In the genomic region with DNA sequence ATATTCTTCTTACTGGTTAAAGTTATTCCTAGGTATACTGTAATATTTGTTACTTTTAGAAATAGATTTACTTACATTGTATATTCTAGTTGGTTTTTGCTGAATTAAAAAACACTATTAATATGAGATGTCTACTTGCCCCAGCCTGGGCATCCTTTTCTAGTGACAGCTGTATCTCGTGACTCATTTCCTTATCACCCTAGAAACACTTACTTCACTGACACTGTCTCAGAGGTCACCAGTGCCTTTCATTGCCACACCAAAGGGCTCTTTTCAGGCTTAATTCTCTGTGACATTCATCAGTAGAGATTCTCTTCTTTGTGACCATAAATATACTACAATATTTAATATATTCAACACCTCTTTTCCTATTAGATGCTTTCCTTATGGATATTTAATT, we compare ENCODE assay signal across 24 cellular contexts.
"Had no signal": no experiment of that assay in that cellular context is flagged by ENCODE, and none has a peak within 500 bp of the region (broad histone marks: within the 10 kb centered on the region; RNA-seq: fewer than 3 reads in every experiment).

No MANE protein-coding gene starts in this region.

- H3K27me3 Mint-ChIP-seq: naive thymus-derived CD8-positive, alpha-beta T cell; stimulated activated memory B cell treated with anti-CD40 and anti-IgM and Interleukin-4, amounts not matched to agents 10 μg/mL and 1 μg/mL and 100 μg/mL, for 72 hours; type B pancreatic cell had no signal

- H3K36me3 ChIP-seq: left ventricle myocardium inferior, lower lobe of right lung, ovary, sigmoid colon, spleen, tibial artery had no signal

- ATAC-seq: left colon; lower lobe of right lung; naive thymus-derived CD8-positive, alpha-beta T cell; stimulated activated memory B cell treated with anti-CD40 and anti-IgM and Interleukin-4, amounts not matched to agents 10 μg/mL and 1 μg/mL and 100 μg/mL, for 72 hours; stimulated activated naive CD8-positive, alpha-beta T cell treated with anti-CD3 and anti-CD28 coated beads, Interleukin-15, Interleukin-2, amounts not matched to agents 100 U/mL and 50 U/mL, for 24 hours had no signal

- H3K9me3 ChIP-seq: left ventricle myocardium inferior, lower lobe of right lung, ovary, sigmoid colon, testis, tibial artery had no signal

- H3K27ac ChIP-seq: left ventricle myocardium inferior, lower lobe of right lung, ovary, sigmoid colon, skin epidermis, spleen, testis, tibial artery had no signal

- H3K4me3 Mint-ChIP-seq: immature natural killer cell; naive thymus-derived CD8-positive, alpha-beta T cell; nephron progenitor cell; stimulated activated memory B cell treated with anti-CD40 and anti-IgM and Interleukin-4, amounts not matched to agents 10 μg/mL and 1 μg/mL and 100 μg/mL, for 72 hours; type B pancreatic cell had no signal

- H3K4me1 ChIP-seq: lower lobe of right lung, sigmoid colon, testis had no signal

- DNase-seq: cortex of kidney; effector CD4-positive, alpha-beta T cell; hypothalamus; immature natural killer cell; islet precursor cell; kidney glomerular epithelial cell; left colon; left ventricle myocardium inferior; lower lobe of right lung; naive thymus-derived CD8-positive, alpha-beta T cell; nephron progenitor cell; nucleus accumbens; ovary; retina; sigmoid colon; spleen; stimulated activated CD4-positive, alpha-beta T cell treated with anti-CD3 and anti-CD28 coated beads, Interleukin-4, amount 100 ng/mL, for 4 hours; stimulated activated naive CD8-positive, alpha-beta T cell treated with anti-CD3 and anti-CD28 coated beads, Interleukin-15, Interleukin-2, amounts not matched to agents 100 U/mL and 50 U/mL, for 24 hours; substantia nigra; testis; tibial artery had no signal

- H3K27ac Mint-ChIP-seq: immature natural killer cell; naive thymus-derived CD8-positive, alpha-beta T cell; nephron progenitor cell; stimulated activated memory B cell treated with anti-CD40 and anti-IgM and Interleukin-4, amounts not matched to agents 10 μg/mL and 1 μg/mL and 100 μg/mL, for 72 hours; type B pancreatic cell had no signal

- H3K4me3 ChIP-seq: left ventricle myocardium inferior, lower lobe of right lung, ovary, sigmoid colon, skin epidermis, spleen, testis, tibial artery had no signal

- H3K36me3 Mint-ChIP-seq: immature natural killer cell; naive thymus-derived CD8-positive, alpha-beta T cell; stimulated activated memory B cell treated with anti-CD40 and anti-IgM and Interleukin-4, amounts not matched to agents 10 μg/mL and 1 μg/mL and 100 μg/mL, for 72 hours; type B pancreatic cell had no signal

- H3K9me3 Mint-ChIP-seq: type B pancreatic cell had no signal

- H3K4me1 Mint-ChIP-seq: immature natural killer cell; naive thymus-derived CD8-positive, alpha-beta T cell; stimulated activated memory B cell treated with anti-CD40 and anti-IgM and Interleukin-4, amounts not matched to agents 10 μg/mL and 1 μg/mL and 100 μg/mL, for 72 hours had no signal

- H3K27me3 ChIP-seq: ovary, sigmoid colon, spleen, testis, tibial artery had no signal
